Comparison of ENCODE assay signal across 1 cellular context in genomic region chr2:239014458-239014857, GRCh38.
TF ChIP-seq lines count a peak whose summit lies in the region.

No MANE protein-coding gene starts in this region.

TF ChIP-seq in IMR-90, 13 proteins besides CTCF, POLR2A, EP300 and RAD21 (continued from another document):
- TF ChIP-seq, protein P1, sequence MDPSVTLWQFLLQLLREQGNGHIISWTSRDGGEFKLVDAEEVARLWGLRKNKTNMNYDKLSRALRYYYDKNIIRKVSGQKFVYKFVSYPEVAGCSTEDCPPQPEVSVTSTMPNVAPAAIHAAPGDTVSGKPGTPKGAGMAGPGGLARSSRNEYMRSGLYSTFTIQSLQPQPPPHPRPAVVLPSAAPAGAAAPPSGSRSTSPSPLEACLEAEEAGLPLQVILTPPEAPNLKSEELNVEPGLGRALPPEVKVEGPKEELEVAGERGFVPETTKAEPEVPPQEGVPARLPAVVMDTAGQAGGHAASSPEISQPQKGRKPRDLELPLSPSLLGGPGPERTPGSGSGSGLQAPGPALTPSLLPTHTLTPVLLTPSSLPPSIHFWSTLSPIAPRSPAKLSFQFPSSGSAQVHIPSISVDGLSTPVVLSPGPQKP (IDR thresholded peaks at IDR 0.05; ENCODE audit: borderline replicate concordance, low read depth, low read length), result no peak
- TF ChIP-seq BHLHE40 (IDR thresholded peaks at IDR 0.05; ENCODE audit: low read depth, low read length) (no peak), RFX5 (IDR thresholded peaks at IDR 0.05; ENCODE audit: low read depth, low read length) (no peak), CEBPB (IDR thresholded peaks at IDR 0.05; ENCODE audit: low read depth, low read length) (no peak), NFE2L2 (IDR thresholded peaks at IDR 0.05; ENCODE audit: low read depth, low read length) (no peak), MXI1 (IDR thresholded peaks at IDR 0.05; ENCODE audit: borderline replicate concordance, low read depth, low read length) (no peak), FOS (IDR thresholded peaks at IDR 0.05; ENCODE audit: low read depth, low read length) (no peak), MAZ (IDR thresholded peaks at IDR 0.05; ENCODE audit: borderline replicate concordance, low read depth, low read length) (no peak), RCOR1 (IDR thresholded peaks at IDR 0.05; ENCODE audit: insufficient replicate concordance, low read length) (no peak)
